Comparison of ENCODE assay signal across 12 cellular contexts in genomic region chr1:109444376-109444775, GRCh38. TPM values are rescaled to one million over a fixed set of nuclear protein-coding genes. Genes with fewer than 3 reads are reported as not detected.
DNase-seq lines count a peak whose midpoint lies in the region; ATAC-seq, FAIRE-seq and TF ChIP-seq lines count a peak whose summit lies in the region.
"Had no signal": no experiment of that assay in that cellular context is flagged by ENCODE, and none has a peak within 500 bp of the region (broad histone marks: within the 10 kb centered on the region; RNA-seq: fewer than 3 reads in every experiment).

No MANE protein-coding gene starts in this region.

- H3K27me3 ChIP-seq in GM23248 (replicated peaks; ENCODE audit: insufficient read depth), result no peaks in the 10 kb centered on the region
- peaks cover 6 to 11% of the 10 kb centered on the region in 2 experiments; a peak in 3 of 5 replicates for H3K27me3 ChIP-seq in K562 (ENCODE audit: control insufficient read depth in 2 of 2, insufficient read depth in 2 of 2, low read length in 2 of 2)
- peaks cover 67% of the 10 kb centered on the region for H3K27me3 ChIP-seq in A673 (replicated peaks; ENCODE audit: insufficient read depth, low read depth, low read length, poor library complexity)

- H3K27me3 Mint-ChIP-seq in immature natural killer cell (ENCODE audit: low read depth in 3 of 3), result peaks cover 4 to 17% (median 6%) of the 10 kb centered on the region in 3 donors

- no peaks in the 10 kb centered on the region for H4K20me1 ChIP-seq in GM23248 (ENCODE audit: insufficient read depth)
- no peaks in the 10 kb centered on the region for H4K20me1 ChIP-seq in K562 (replicated peaks; ENCODE audit: control insufficient read depth, insufficient read depth, low read length)

- no peaks in the 10 kb centered on the region for H3K36me3 ChIP-seq in GM23248 (ENCODE audit: low read depth)
- H3K36me3 ChIP-seq in K562 (ENCODE audit: control insufficient read depth, insufficient read depth, low read length), result no peaks in the 10 kb centered on the region
- no peaks in the 10 kb centered on the region for H3K36me3 ChIP-seq in A673 (ENCODE audit: insufficient read depth, low read length, poor library complexity, severe bottlenecking)

- FAIRE-seq in K562 (lab: Jason Lieb, UNC), result peak; percentile 15
- FAIRE-seq: D721Med, H1 had no signal

- no peaks in the 10 kb centered on the region for H3K9me2 ChIP-seq in GM23248 (ENCODE audit: insufficient read depth)

- H2AFZ ChIP-seq in GM23248 (no peak overlapping the region), K562 (ENCODE audit: low read depth, low read length) (no peak overlapping the region)

- H3K4me3 ChIP-seq in AG10803 (ENCODE audit: low read length) (no peak overlapping the region), GM23248 (no peak overlapping the region), K562 (no peak overlapping the region), A673 (ENCODE audit: low read depth, low read length, poor library complexity, severe bottlenecking) (no peak overlapping the region)

- CTCF ChIA-PET in K562 (lab: Yijun Ruan, JAX; ENCODE audit: low intra/inter-chr PET ratio) (no interaction called here), A673 (lab: Charles Lee) (no interaction called here)

- TF ChIP-seq CTCF in AG10803 (conservative IDR thresholded peaks at IDR 0.05; ENCODE audit: low read length), result no peak
- no peak for TF ChIP-seq CTCF in K562 (IDR thresholded peaks at IDR 0.05 in 2 of 3, conservative IDR thresholded peaks at IDR 0.05 in 1 of 3; ENCODE audit: insufficient read depth in 2 of 3, low read depth in 1 of 3, low read length in 3 of 3)
- TF ChIP-seq CTCF in A673 (conservative IDR thresholded peaks at IDR 0.05; ENCODE audit: low read depth, low read length), result no peak

- WGBS in GM23248 (ENCODE audit: low coverage in 1 of 2, low lambda C conversion rate in 2 of 2, missing lambda C conversion rate in 2 of 2), 2 experiments, result 48 to 65% methylated on average over 1 of the region's 1 CpG
- WGBS in K562 (ENCODE audit: insufficient coverage, low coverage, missing lambda C conversion rate), result 5% methylated on average over 1 of the region's 1 CpG

- DNase-seq in AG10803 (ENCODE audit: low read depth), result peak; percentile 31
- peak; percentile 10 for DNase-seq in GM23248
- DNase-seq in K562 (ENCODE audit: extremely low read depth in 1 of 4, low spot score in 3 of 4), result peak in 2 of 4 experiments; percentile 34 to 40
- no peak for DNase-seq in immature natural killer cell
- DNase-seq in A673 (ENCODE audit: low spot score), result no peak
- DNase-seq: CD8-positive, alpha-beta T cell; Karpas-422; NCI-H187 treated with DMSO at 0.1 percent for 48 hours; NCI-H446; NCI-H774 had no signal

- no peak overlapping the region for H3K27ac Mint-ChIP-seq in immature natural killer cell
- H3K27ac Mint-ChIP-seq: CD8-positive, alpha-beta T cell had no signal

- peaks cover 29% of the 10 kb centered on the region for H3K4me1 ChIP-seq in GM23248 (ENCODE audit: insufficient read depth)
- peaks cover 0 to 2% of the 10 kb centered on the region in 2 experiments; a peak in 1 of 5 replicates for H3K4me1 ChIP-seq in K562 (replicated peaks in 1 of 2; ENCODE audit: control insufficient read depth in 2 of 2, insufficient read depth in 2 of 2, low read length in 2 of 2)
- H3K4me1 ChIP-seq in A673 (ENCODE audit: insufficient read depth, low read length, poor library complexity, severe bottlenecking), result no peaks in the 10 kb centered on the region

- in situ Hi-C loops in GM23248 (cut with MboI), result no loop called here
- in situ Hi-C loops in K562 (cut with MboI), result no loop called here

- POLR2A ChIA-PET in K562 (lab: Yijun Ruan, JAX) (interaction anchor here (0.9 to 1.1 kb wide), 3 partner anchors 14 to 39 kb away, joined by 3 read pairs; partner anchors contain the start of gene ATXN7L2), A673 (lab: Charles Lee; ENCODE audit: low non-redundant PET) (no interaction called here)

- no peaks in the 10 kb centered on the region for H3K9me3 ChIP-seq in GM23248 (ENCODE audit: low read depth)
- H3K9me3 ChIP-seq in K562 (replicated peaks; ENCODE audit: control insufficient read depth, insufficient read depth, low read depth, low read length), result no peaks in the 10 kb centered on the region
- H3K9me3 ChIP-seq in A673 (ENCODE audit: low read depth, low read length, poor library complexity, severe bottlenecking), result no peaks in the 10 kb centered on the region

- H3K4me3 Mint-ChIP-seq in immature natural killer cell, result no peak overlapping the region
- H3K4me3 Mint-ChIP-seq: CD8-positive, alpha-beta T cell had no signal

- H3K4me2 ChIP-seq in GM23248 (ENCODE audit: unreplicated experiment), result no peak overlapping the region
- H3K4me2 ChIP-seq in K562 (ENCODE audit: insufficient read depth, low read length), result no peak overlapping the region

- H3K27ac ChIP-seq in GM23248, result no peak overlapping the region
- H3K27ac ChIP-seq in K562 (ENCODE audit: extremely low read depth, low read depth, low read length), result no peak overlapping the region
- no peak overlapping the region for H3K27ac ChIP-seq in A673 (ENCODE audit: low read depth, low read length, poor library complexity, severe bottlenecking)

- H3K79me2 ChIP-seq in GM23248 (ENCODE audit: insufficient read depth), result no peaks in the 10 kb centered on the region
- no peaks in the 10 kb centered on the region for H3K79me2 ChIP-seq in K562 (ENCODE audit: control insufficient read depth, insufficient read depth, low read length)

- TF ChIP-seq POLR2A in K562 (conservative IDR thresholded peaks at IDR 0.05), result no peak

- no peaks in the 10 kb centered on the region for H3K36me3 Mint-ChIP-seq in immature natural killer cell
- H3K36me3 Mint-ChIP-seq: CD8-positive, alpha-beta T cell had no signal

- ATAC-seq in K562, result peak; percentile 53; the same call in 1 of the 3 replicates
- ATAC-seq: CD8-positive, alpha-beta T cell had no signal

- H3K9me3 Mint-ChIP-seq in immature natural killer cell, result peaks cover 0 to under 1% (median 0%) of the 10 kb centered on the region in 6 donors
- H3K9me3 Mint-ChIP-seq: CD8-positive, alpha-beta T cell had no signal

- intact Hi-C loops in K562 (cut with micrococcal nuclease), result no loop called here
- intact Hi-C loops in A673 (cut with micrococcal nuclease; ENCODE audit: unreplicated experiment), result no loop called here

- TF ChIP-seq RAD21 in K562 (CRISPR knock-in tag; conservative IDR thresholded peaks at IDR 0.05 in 1 of 2, IDR thresholded peaks at IDR 0.05 in 1 of 2), result no peak

- H3K9me1 ChIP-seq in K562 (ENCODE audit: control insufficient read depth, insufficient read depth, low read length), result no peaks in the 10 kb centered on the region

- H3K9ac ChIP-seq in GM23248 (no peak overlapping the region), K562 (ENCODE audit: insufficient read depth in 1 of 2, low read depth in 2 of 2, low read length in 2 of 2) (no peak overlapping the region)

- BruUV-seq in K562 (replicated peaks; lab: Mats Ljungman, UMichigan) (no TSS peak), A673 (replicated peaks; lab: Mats Ljungman, UMichigan) (no TSS peak)

- no peaks in the 10 kb centered on the region for H3K4me1 Mint-ChIP-seq in immature natural killer cell

- H3F3A ChIP-seq in GM23248 (ENCODE audit: insufficient read depth), result peaks cover 9% of the 10 kb centered on the region; the same call in 1 of the 2 replicates

- TF ChIP-seq EP300 in K562 (IDR thresholded peaks at IDR 0.05; ENCODE audit: low read length), result no peak

RNA-seq across cellular contexts. Expression of gene PSMA5, which starts 18.1 kb away (rescaled TPM):
- 38.8 and 53.7 TPM in 2 replicates for total RNA-seq in GM23248 (2014; rRNA removed; shearing (Covaris generic))
- polyA plus RNA-seq in GM23248 (2016; fragmentation: Nextera tagmentation; extraction: Ambion mirVana) (89.7 and 94.5 TPM in 2 replicates), K562 (2011; rRNA removed) (299 and 397 TPM in 2 replicates), K562 (2014; fragmentation: Illumina TruSeq; extraction: Trizol) (246 and 256 TPM in 2 replicates), K562 (2014; fragmentation: Nextera tagmentation; extraction: Ambion mirVana) (100 to 1,000 TPM; 451 to 542 TPM), K562 (2014; rRNA removed) (225 and 273 TPM in 2 replicates), immature natural killer cell (100 to 1,000 TPM; 115 to 146 (median 123) TPM)
- 131 and 146 TPM in 2 replicates for total RNA-seq in K562 (2011; cell fraction: chromatin; rRNA removed; ENCODE audit: low replicate concordance)
- 74.6 and 80.0 TPM in 2 replicates for total RNA-seq in K562 (2011; cell fraction: nucleolus; rRNA removed)
- total RNA-seq in K562 (2011; cell fraction: nucleoplasm; rRNA removed), result 126 and 145 TPM in 2 replicates
- total RNA-seq in K562 (2014; rRNA removed) (77.1 and 82.6 TPM in 2 replicates), K562 (2014; rRNA removed; fragmentation: Illumina TruSeq; extraction: Trizol) (309 and 348 TPM in 2 replicates), K562 (2015; rRNA removed; fragmentation: Illumina TruSeq; extraction: Trizol) (155 and 190 TPM in 2 replicates), K562 (2021) (287 and 302 TPM in 2 replicates), A673 (2021) (189 and 201 TPM in 2 replicates)
- 168 and 244 TPM in 2 replicates for polyA plus RNA-seq in K562 (2011; cell fraction: cytosol; rRNA removed)
- polyA plus RNA-seq in K562 (2011; cell fraction: nucleus; rRNA removed), result 74.2 and 128 TPM in 2 replicates
- polyA plus RNA-seq in K562 (2012), result 169 and 249 TPM in 2 replicates
- polyA minus RNA-seq in K562 (2011; rRNA and poly(A)+ RNA removed), result 238 and 288 TPM in 2 replicates
- 104 and 136 TPM in 2 replicates for polyA minus RNA-seq in K562 (2011; cell fraction: cytosol; rRNA and poly(A)+ RNA removed)
- 40.0 and 62.9 TPM in 2 replicates for polyA minus RNA-seq in K562 (2011; cell fraction: nucleus; rRNA and poly(A)+ RNA removed)

RNA-seq across cellular contexts. Expression of gene SYPL2, which starts 22.0 kb away (rescaled TPM):
- 0.11 and 0.13 TPM in 2 replicates for total RNA-seq in GM23248 (2014; rRNA removed; shearing (Covaris generic))
- 0.38 and 0.60 TPM in 2 replicates for polyA plus RNA-seq in GM23248 (2016; fragmentation: Nextera tagmentation; extraction: Ambion mirVana)
- 0.19 and 0.21 TPM in 2 replicates for total RNA-seq in K562 (2011; cell fraction: chromatin; rRNA removed; ENCODE audit: low replicate concordance)
- total RNA-seq in K562 (2011; cell fraction: nucleolus; rRNA removed), result 0.17 TPM in 1 of 2 replicates, not detected in the other
- 0.15 and 0.46 TPM in 2 replicates for total RNA-seq in K562 (2011; cell fraction: nucleoplasm; rRNA removed)
- total RNA-seq in K562 (2014; rRNA removed), result 0.04 and 0.05 TPM in 2 replicates
- 0.03 TPM in 1 of 2 replicates, not detected in the other for total RNA-seq in K562 (2014; rRNA removed; fragmentation: Illumina TruSeq; extraction: Trizol)
- 0.07 and 0.08 TPM in 2 replicates for total RNA-seq in K562 (2015; rRNA removed; fragmentation: Illumina TruSeq; extraction: Trizol)
- total RNA-seq in K562 (2021), result 0.20 and 0.22 TPM in 2 replicates
- polyA plus RNA-seq in K562 (2011; rRNA removed), result 0.03 TPM in 2 replicates
- polyA plus RNA-seq in K562 (2011; cell fraction: cytosol; rRNA removed), result 0.06 and 0.07 TPM in 2 replicates
- 0.08 and 0.24 TPM in 2 replicates for polyA plus RNA-seq in K562 (2011; cell fraction: nucleus; rRNA removed)
- polyA plus RNA-seq in K562 (2012), result 0.04 and 0.13 TPM in 2 replicates
- 0.12 and 0.35 TPM in 2 replicates for polyA plus RNA-seq in K562 (2014; fragmentation: Illumina TruSeq; extraction: Trizol)
- under 1 TPM in 1 of 2 experiments, not detected in 1; 0.03 TPM for polyA plus RNA-seq in K562 (2014; fragmentation: Nextera tagmentation; extraction: Ambion mirVana)
- polyA plus RNA-seq in K562 (2014; rRNA removed), result 0.20 and 0.31 TPM in 2 replicates
- 0.03 and 0.11 TPM in 2 replicates for polyA minus RNA-seq in K562 (2011; rRNA and poly(A)+ RNA removed)
- not detected in 2 replicates for polyA minus RNA-seq in K562 (2011; cell fraction: cytosol; rRNA and poly(A)+ RNA removed)
- not detected in 2 replicates for polyA minus RNA-seq in K562 (2011; cell fraction: nucleus; rRNA and poly(A)+ RNA removed)
- under 1 TPM in 2 of 3 donors, not detected in 1; 0.08 to 0.28 TPM for polyA plus RNA-seq in immature natural killer cell
- 0.09 and 0.13 TPM in 2 replicates for total RNA-seq in A673 (2021)
- total RNA-seq: CD8-positive, alpha-beta T cell had no signal

RNA-seq across cellular contexts. Expression of gene ATXN7L2, which starts 39.3 kb away (rescaled TPM):
- 2.1 and 5.3 TPM in 2 replicates for total RNA-seq in GM23248 (2014; rRNA removed; shearing (Covaris generic))
- 3.0 and 3.3 TPM in 2 replicates for polyA plus RNA-seq in GM23248 (2016; fragmentation: Nextera tagmentation; extraction: Ambion mirVana)
- 13.4 and 39.5 TPM in 2 replicates for total RNA-seq in K562 (2011; cell fraction: chromatin; rRNA removed; ENCODE audit: low replicate concordance)
- 28.8 and 32.7 TPM in 2 replicates for total RNA-seq in K562 (2011; cell fraction: nucleolus; rRNA removed)
- 14.5 and 23.4 TPM in 2 replicates for total RNA-seq in K562 (2011; cell fraction: nucleoplasm; rRNA removed)
- total RNA-seq in K562 (2014; rRNA removed), result 6.3 and 10.4 TPM in 2 replicates
- 1.9 and 2.3 TPM in 2 replicates for total RNA-seq in K562 (2014; rRNA removed; fragmentation: Illumina TruSeq; extraction: Trizol)
- 4.4 and 5.8 TPM in 2 replicates for total RNA-seq in K562 (2015; rRNA removed; fragmentation: Illumina TruSeq; extraction: Trizol)
- total RNA-seq in K562 (2021), result 9.4 and 10.0 TPM in 2 replicates
- 3.1 and 5.9 TPM in 2 replicates for polyA plus RNA-seq in K562 (2011; rRNA removed)
- polyA plus RNA-seq in K562 (2011; cell fraction: cytosol; rRNA removed), result 4.0 and 11.5 TPM in 2 replicates
- 23.4 and 48.0 TPM in 2 replicates for polyA plus RNA-seq in K562 (2011; cell fraction: nucleus; rRNA removed)
- polyA plus RNA-seq in K562 (2012), result 5.9 and 6.8 TPM in 2 replicates
- polyA plus RNA-seq in K562 (2014; fragmentation: Illumina TruSeq; extraction: Trizol), result 7.1 and 8.5 TPM in 2 replicates
- under 1 TPM; 0.21 to 0.56 TPM for polyA plus RNA-seq in K562 (2014; fragmentation: Nextera tagmentation; extraction: Ambion mirVana)
- 10.4 and 11.1 TPM in 2 replicates for polyA plus RNA-seq in K562 (2014; rRNA removed)
- polyA minus RNA-seq in K562 (2011; rRNA and poly(A)+ RNA removed), result 2.4 and 3.5 TPM in 2 replicates
- polyA minus RNA-seq in K562 (2011; cell fraction: cytosol; rRNA and poly(A)+ RNA removed), result 2.6 and 4.1 TPM in 2 replicates
- polyA minus RNA-seq in K562 (2011; cell fraction: nucleus; rRNA and poly(A)+ RNA removed), result 13.1 and 13.6 TPM in 2 replicates
- polyA plus RNA-seq in immature natural killer cell, result 1 to 10 TPM in 2 of 3 donors, under 1 TPM in 1; 0.94 to 8.9 (median 4.1) TPM
- total RNA-seq in A673 (2021), result 11.0 and 16.3 TPM in 2 replicates

RNA-seq across cellular contexts. Expression of gene SORT1, which starts 46.7 kb away (rescaled TPM):
- total RNA-seq in GM23248 (2014; rRNA removed; shearing (Covaris generic)), result 8.4 and 11.8 TPM in 2 replicates
- polyA plus RNA-seq in GM23248 (2016; fragmentation: Nextera tagmentation; extraction: Ambion mirVana) (6.7 and 7.1 TPM in 2 replicates), K562 (2011; rRNA removed) (78.2 and 92.1 TPM in 2 replicates), K562 (2014; fragmentation: Illumina TruSeq; extraction: Trizol) (65.0 and 68.2 TPM in 2 replicates), K562 (2014; fragmentation: Nextera tagmentation; extraction: Ambion mirVana) (10 to 100 TPM; 27.4 to 33.3 TPM), K562 (2014; rRNA removed) (41.4 and 43.4 TPM in 2 replicates), immature natural killer cell (1 to 10 TPM in 1 of 3 donors, under 1 TPM in 1, not detected in 1; 0.54 to 1.6 TPM)
- total RNA-seq in K562 (2011; cell fraction: chromatin; rRNA removed; ENCODE audit: low replicate concordance), result 326 and 417 TPM in 2 replicates
- total RNA-seq in K562 (2011; cell fraction: nucleolus; rRNA removed), result 241 and 283 TPM in 2 replicates
- 391 and 568 TPM in 2 replicates for total RNA-seq in K562 (2011; cell fraction: nucleoplasm; rRNA removed)
- total RNA-seq in K562 (2014; rRNA removed) (35.5 and 41.4 TPM in 2 replicates), K562 (2014; rRNA removed; fragmentation: Illumina TruSeq; extraction: Trizol) (91.0 and 110 TPM in 2 replicates), K562 (2015; rRNA removed; fragmentation: Illumina TruSeq; extraction: Trizol) (88.2 and 96.9 TPM in 2 replicates), K562 (2021) (110 and 112 TPM in 2 replicates), A673 (2021) (52.4 and 56.5 TPM in 2 replicates)
- polyA plus RNA-seq in K562 (2011; cell fraction: cytosol; rRNA removed), result 40.5 and 54.0 TPM in 2 replicates
- 57.9 and 62.0 TPM in 2 replicates for polyA plus RNA-seq in K562 (2011; cell fraction: nucleus; rRNA removed)
- polyA plus RNA-seq in K562 (2012), result 50.8 and 57.3 TPM in 2 replicates
- polyA minus RNA-seq in K562 (2011; rRNA and poly(A)+ RNA removed), result 227 and 260 TPM in 2 replicates
- polyA minus RNA-seq in K562 (2011; cell fraction: cytosol; rRNA and poly(A)+ RNA removed), result 87.5 and 90.6 TPM in 2 replicates
- polyA minus RNA-seq in K562 (2011; cell fraction: nucleus; rRNA and poly(A)+ RNA removed), result 98.4 and 138 TPM in 2 replicates

RNA-seq across cellular contexts. Expression of gene CYB561D1, which starts 49.5 kb away (rescaled TPM):
- total RNA-seq in GM23248 (2014; rRNA removed; shearing (Covaris generic)), result 9.5 and 9.6 TPM in 2 replicates
- 5.5 and 5.9 TPM in 2 replicates for polyA plus RNA-seq in GM23248 (2016; fragmentation: Nextera tagmentation; extraction: Ambion mirVana)
- total RNA-seq in K562 (2011; cell fraction: chromatin; rRNA removed; ENCODE audit: low replicate concordance), result 10.5 and 21.1 TPM in 2 replicates
- total RNA-seq in K562 (2011; cell fraction: nucleolus; rRNA removed), result 13.8 and 15.2 TPM in 2 replicates
- total RNA-seq in K562 (2011; cell fraction: nucleoplasm; rRNA removed), result 15.0 and 15.6 TPM in 2 replicates
- total RNA-seq in K562 (2014; rRNA removed), result 1.8 and 2.6 TPM in 2 replicates
- total RNA-seq in K562 (2014; rRNA removed; fragmentation: Illumina TruSeq; extraction: Trizol), result 2.6 and 3.2 TPM in 2 replicates
- total RNA-seq in K562 (2015; rRNA removed; fragmentation: Illumina TruSeq; extraction: Trizol), result 3.1 and 3.5 TPM in 2 replicates
- 5.9 and 7.2 TPM in 2 replicates for total RNA-seq in K562 (2021)
- polyA plus RNA-seq in K562 (2011; rRNA removed), result 6.8 and 8.7 TPM in 2 replicates
- polyA plus RNA-seq in K562 (2011; cell fraction: cytosol; rRNA removed), result 9.0 and 11.4 TPM in 2 replicates
- 13.7 and 16.3 TPM in 2 replicates for polyA plus RNA-seq in K562 (2011; cell fraction: nucleus; rRNA removed)
- 5.5 and 9.8 TPM in 2 replicates for polyA plus RNA-seq in K562 (2012)
- polyA plus RNA-seq in K562 (2014; fragmentation: Illumina TruSeq; extraction: Trizol), result 4.0 and 4.6 TPM in 2 replicates
- under 1 TPM; 0.71 to 0.72 TPM for polyA plus RNA-seq in K562 (2014; fragmentation: Nextera tagmentation; extraction: Ambion mirVana)
- 4.9 and 5.5 TPM in 2 replicates for polyA plus RNA-seq in K562 (2014; rRNA removed)
- polyA minus RNA-seq in K562 (2011; rRNA and poly(A)+ RNA removed), result 3.8 and 4.1 TPM in 2 replicates
- polyA minus RNA-seq in K562 (2011; cell fraction: cytosol; rRNA and poly(A)+ RNA removed), result 2.4 and 2.7 TPM in 2 replicates
- 5.5 and 8.4 TPM in 2 replicates for polyA minus RNA-seq in K562 (2011; cell fraction: nucleus; rRNA and poly(A)+ RNA removed)
- polyA plus RNA-seq in immature natural killer cell, result 10 to 100 TPM in 2 of 3 donors, 1 to 10 TPM in 1; 8.8 to 20.3 (median 10.2) TPM
- total RNA-seq in A673 (2021), result 5.7 and 7.3 TPM in 2 replicates

Comparison
In these comparisons a context has a peak if more than half of its experiments do, and no peak if none do; other contexts are left out.
1. DNase-seq: peak in AG10803 (single experiment) and GM23248 (single experiment); none in immature natural killer cell (0 of 3) and A673 (single experiment).